ENCODE assay signal across 23 cellular contexts in genomic region chr9:70874451-70874850, GRCh38.
DNase-seq lines count a peak whose midpoint lies in the region; ATAC-seq, FAIRE-seq and TF ChIP-seq lines count a peak whose summit lies in the region.
"Had no signal": no experiment of that assay in that cellular context is flagged by ENCODE, and none has a peak within 500 bp of the region (broad histone marks: within the 10 kb centered on the region; RNA-seq: fewer than 3 reads in every experiment).

No MANE protein-coding gene starts in this region.

- POLR2A ChIA-PET in HepG2 (lab: Yijun Ruan, JAX): no interaction called here

- H3K9me3 ChIP-seq in HepG2 (ENCODE audit: low read length) (no peaks in the 10 kb centered on the region), right lobe of liver (no peaks in the 10 kb centered on the region), transverse colon (no peaks in the 10 kb centered on the region)
- H3K9me3 ChIP-seq: BE2C, MG63 had no signal

- ATAC-seq in HepG2 (no peak), right lobe of liver (no peak), HG02884 (IDR thresholded peaks at IDR 0.05; ENCODE audit: unreplicated experiment) (no peak)
- ATAC-seq: GM12878, Right ventricle myocardium inferior had no signal

- H3K4me1 ChIP-seq in HepG2 (ENCODE audit: insufficient read depth, low read length): no peaks in the 10 kb centered on the region
- no peaks in the 10 kb centered on the region for H3K4me1 ChIP-seq in right lobe of liver
- no peaks in the 10 kb centered on the region for H3K4me1 ChIP-seq in transverse colon

- no peaks in the 10 kb centered on the region for H4K20me1 ChIP-seq in HepG2 (ENCODE audit: insufficient read depth, low read length)

- CTCF ChIA-PET in HepG2 (lab: Yijun Ruan, JAX; ENCODE audit: low intra/inter-chr PET ratio, low total read pairs): no interaction called here

- TF ChIP-seq POLR2A in HepG2 (IDR thresholded peaks at IDR 0.05; ENCODE audit: insufficient read depth in 1 of 2, low read depth in 2 of 2, low read length in 2 of 2) (no peak), right lobe of liver (IDR thresholded peaks at IDR 0.05) (no peak), transverse colon (IDR thresholded peaks at IDR 0.05) (no peak)

- no peaks in the 10 kb centered on the region for H3K79me2 ChIP-seq in HepG2 (ENCODE audit: insufficient read depth, low read length)

- no peaks in the 10 kb centered on the region; a peak in 1 of 5 replicates for H3K27me3 ChIP-seq in HepG2 (ENCODE audit: control insufficient read depth in 1 of 2, insufficient read depth in 2 of 2, low read length in 2 of 2)
- no peaks in the 10 kb centered on the region for H3K27me3 ChIP-seq in right lobe of liver
- H3K27me3 ChIP-seq in transverse colon: no peaks in the 10 kb centered on the region
- H3K27me3 ChIP-seq: BE2C, MG63 had no signal

- H3K9ac ChIP-seq in HepG2 (ENCODE audit: insufficient read depth, low read depth, low read length): no peak overlapping the region

- H2AFZ ChIP-seq in HepG2 (ENCODE audit: low read length): no peak overlapping the region

- TF ChIP-seq CTCF in HepG2 (CRISPR knock-in tag; IDR thresholded peaks at IDR 0.05): no peak
- no peak for TF ChIP-seq CTCF in right lobe of liver (IDR thresholded peaks at IDR 0.05)
- no peak for TF ChIP-seq CTCF in cardiac fibroblast (IDR thresholded peaks at IDR 0.05; ENCODE audit: low read depth, low read length)
- no peak for TF ChIP-seq CTCF in fibroblast of pulmonary artery (IDR thresholded peaks at IDR 0.05; ENCODE audit: low read length, missing control alignments)
- TF ChIP-seq CTCF in transverse colon (IDR thresholded peaks at IDR 0.05): no peak

- DNase-seq in HepG2 (ENCODE audit: low spot score) (no peak), right lobe of liver (no peak), cardiac fibroblast (ENCODE audit: low read depth in 2 of 2) (peak; percentile 42 to 55), fibroblast of pulmonary artery (ENCODE audit: low read depth) (peak; percentile 44), transverse colon (no peak), G401 (ENCODE audit: low spot score) (no peak), EL (no peak)
- DNase-seq: BE2C; CD4-positive, CD25-positive, alpha-beta regulatory T cell; COR-L47; DMS 273 treated with DMSO at 0.1 percent for 48 hours; GOT3; Karpas-422; MG63; NCI-H1092; NCI-H1694; NCI-H748 treated with DMSO at 0.1 percent for 48 hours had no signal

- no peak overlapping the region for H3K27ac ChIP-seq in HepG2 (ENCODE audit: extremely low read length, insufficient read depth, low read length)
- no peak overlapping the region for H3K27ac ChIP-seq in right lobe of liver
- H3K27ac ChIP-seq in transverse colon: no peak overlapping the region
- H3K27ac ChIP-seq: 22Rv1 had no signal

- BruUV-seq in HepG2 (replicated peaks; lab: Mats Ljungman, UMichigan): no TSS peak

- intact Hi-C loops in HepG2 (cut with micrococcal nuclease; ENCODE audit: unreplicated experiment): no loop called here
- intact Hi-C loops in right lobe of liver (cut with DNase I): no loop called here
- intact Hi-C loops in transverse colon (cut with DNase I; ENCODE audit: low total_unique reads): no loop called here

- no peaks in the 10 kb centered on the region for H3K36me3 ChIP-seq in HepG2 (replicated peaks in 1 of 2; ENCODE audit: control insufficient read depth in 1 of 2, insufficient read depth in 2 of 2, low read length in 2 of 2)
- no peaks in the 10 kb centered on the region for H3K36me3 ChIP-seq in right lobe of liver
- no peaks in the 10 kb centered on the region for H3K36me3 ChIP-seq in transverse colon
- H3K36me3 ChIP-seq: BE2C, MG63 had no signal

- 0% methylated on average over 1 of the region's 1 CpG for WGBS in HepG2 (ENCODE audit: low lambda C conversion rate)
- WGBS in right lobe of liver (ENCODE audit: insufficient coverage, low coverage, low lambda C conversion rate, missing lambda C conversion rate): 50% methylated on average over 1 of the region's 1 CpG
- 43 to 56% methylated on average over 1 of the region's 1 CpG for WGBS in transverse colon (ENCODE audit: low coverage in 1 of 2), 2 donors

- TF ChIP-seq EP300 in HepG2 (IDR thresholded peaks at IDR 0.05; ENCODE audit: low read depth in 2 of 2, low read length in 2 of 2) (no peak), HepG2 (CRISPR knock-in tag; IDR thresholded peaks at IDR 0.05; ENCODE audit: borderline replicate concordance) (no peak), transverse colon (IDR thresholded peaks at IDR 0.05; ENCODE audit: low read depth) (no peak)

- TF ChIP-seq RAD21 in HepG2 (CRISPR knock-in tag; IDR thresholded peaks at IDR 0.05): no peak

- no peak for FAIRE-seq in HepG2 (lab: Jason Lieb, UNC)
- FAIRE-seq: GM12878, GM19239, RCC 7860 had no signal

- no peak overlapping the region for H3K4me2 ChIP-seq in HepG2 (ENCODE audit: low read depth, low read length)

- in situ Hi-C loops in HepG2 (cut with HindIII; ENCODE audit: extremely low pct_ligation_motif_present, low pct_unique_long_range_greater_than_20kb): no loop called here
- in situ Hi-C loops in transverse colon (cut with MboI; ENCODE audit: low pct_ligation_motif_present in 1 of 4, low pct_unique_long_range_greater_than_20kb in 1 of 4, low sequenced_read_pairs in 3 of 4): loop anchor here in 1 of 4 donors (25.0 kb wide), 1 partner anchor 88 kb away; no protein-coding TSS in a partner anchor
- in situ Hi-C loops in G401 (cut with HindIII; ENCODE audit: low sequenced_read_pairs): no loop called here

- H3K4me3 ChIP-seq in HepG2 (replicated peaks in 1 of 3; ENCODE audit: insufficient read depth in 1 of 3, low read depth in 2 of 3, low read length in 3 of 3) (no peak overlapping the region), right lobe of liver (no peak overlapping the region), cardiac fibroblast (replicated peaks in 1 of 2; ENCODE audit: low read depth in 2 of 2, low read length in 2 of 2) (no peak overlapping the region), fibroblast of pulmonary artery (replicated peaks; ENCODE audit: low read depth, low read length) (no peak overlapping the region), transverse colon (no peak overlapping the region)
- H3K4me3 ChIP-seq: GM12878, MG63 had no signal

TF ChIP-seq in HepG2, 621 proteins besides CTCF, POLR2A, EP300 and RAD21:
- TF ChIP-seq NFE2L2 (IDR thresholded peaks at IDR 0.05; ENCODE audit: low read length) (peak; percentile 65), RARA (CRISPR knock-in tag; IDR thresholded peaks at IDR 0.05) (no peak), MAFK (conservative IDR thresholded peaks at IDR 0.05 in 1 of 2, IDR thresholded peaks at IDR 0.05 in 1 of 2; ENCODE audit: low read length in 2 of 2) (peak; percentile 72 to 80), MAFF (IDR thresholded peaks at IDR 0.05; ENCODE audit: low read depth, low read length) (peak; percentile 77)

Comparison
In these comparisons a context has a peak if more than half of its experiments do, and no peak if none do; other contexts are left out.
1. DNase-seq: peak in cardiac fibroblast (2 of 2) and fibroblast of pulmonary artery (single experiment); none in HepG2 (single experiment), right lobe of liver (0 of 3), transverse colon (single experiment), G401 (single experiment) and EL (single experiment).